20 cellular contexts compared by ENCODE assay signal in the genomic region with DNA sequence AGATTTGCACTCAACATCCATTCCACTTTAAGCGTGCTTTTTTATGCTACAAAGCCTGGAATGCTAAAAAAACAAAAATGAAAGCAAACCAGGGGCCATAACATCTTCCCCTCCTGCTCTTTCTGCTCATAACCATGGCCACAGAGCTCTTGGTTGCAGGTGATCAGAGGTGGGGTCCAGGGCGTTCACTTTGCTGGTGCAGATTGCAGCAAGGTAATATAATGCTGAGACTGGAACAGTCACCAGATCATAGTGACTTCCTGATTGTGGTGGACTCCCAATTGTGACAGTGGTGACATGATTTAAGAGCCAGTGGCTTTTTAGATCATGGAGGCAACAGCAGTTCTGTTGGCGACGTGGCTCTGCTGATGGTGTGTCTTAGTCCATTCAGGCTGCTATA.
"Had no signal": no experiment of that assay in that cellular context is flagged by ENCODE, and none has a peak within 500 bp of the region (broad histone marks: within the 10 kb centered on the region; RNA-seq: fewer than 3 reads in every experiment).

No MANE protein-coding gene starts in this region.

- H3K27ac ChIP-seq: SJSA1, SK-N-MC had no signal

- DNase-seq: Karpas-422, KG1, MG63, NCI-H1092 treated with DMSO at 0.1 percent for 48 hours, NCI-H1436 treated with DMSO at 0.1 percent for 48 hours, NCI-H1694, NCI-H187 treated with DMSO at 0.1 percent for 48 hours, NCI-H2029 treated with DMSO at 0.1 percent for 48 hours, NCI-H226, NCI-H446, NCI-H510A, NCI-H524 treated with DMSO at 0.1 percent for 48 hours, NCI-H69, NCI-H774, OCI-M1, Right ventricle myocardium superior, RPMI8226, SIG-M5 had no signal

- H3K27me3 ChIP-seq: MG63, SJSA1 had no signal

- H3K4me3 ChIP-seq: MG63, SJSA1, SK-N-MC had no signal

- H3K36me3 ChIP-seq: MG63, SJSA1 had no signal

- H3K9me3 ChIP-seq: MG63 had no signal
